In genomic region chr6:136669299-136669699, GRCh38 we compare ENCODE assay signal across 12 cellular contexts.
DNase-seq lines count a peak whose midpoint lies in the region; ATAC-seq and TF ChIP-seq lines count a peak whose summit lies in the region.
"Had no signal": no experiment of that assay in that cellular context is flagged by ENCODE, and none has a peak within 500 bp of the region (broad histone marks: within the 10 kb centered on the region; RNA-seq: fewer than 3 reads in every experiment).

No MANE protein-coding gene starts in this region.

- no peak for ATAC-seq in HG03565 (IDR thresholded peaks at IDR 0.05; ENCODE audit: unreplicated experiment)

- TF ChIP-seq CTCF in AG04449 (IDR thresholded peaks at IDR 0.05; ENCODE audit: insufficient read depth, low read length, missing control alignments) = no peak

- CTCF ChIA-PET in AG04449 (lab: Yijun Ruan, JAX) = interaction anchor here (1.3 to 2.7 kb wide), 3 partner anchors 9 to 123 kb away, joined by 4 to 13 read pairs (median 10); partner anchors contain the start of gene MAP3K5

- POLR2A ChIA-PET in AG04449 (lab: Yijun Ruan, JAX) = no interaction called here

- H3K4me3 ChIP-seq in AG04449 (ENCODE audit: low read depth, low read length) = no peak overlapping the region
- H3K4me3 ChIP-seq: dorsolateral prefrontal cortex, lower lobe of right lung had no signal

- DNase-seq in AG04449 (ENCODE audit: low read depth, low spot score) (peak; percentile 80), HT-29 (ENCODE audit: low spot score) (peak; percentile 86), astrocyte of the hippocampus (ENCODE audit: low read depth, low spot score) (peak; percentile 88), kidney tubule cell (ENCODE audit: low spot score) (peak; percentile 86), cerebellum (ENCODE audit: low spot score) (no peak), GOT3 (lab: John Stamatoyannopoulos, UW) (no peak)
- no peak for DNase-seq in stimulated activated CD4-positive, alpha-beta T cell treated with anti-CD3 and anti-CD28 coated beads, Interleukin-12 subunit alpha, Interleukin-12 subunit beta, amount 100 ng/mL, for 4 hours
- DNase-seq: activated CD8-positive, alpha-beta memory T cell treated with anti-CD3 and anti-CD28 coated beads, Interleukin-2, amount 50 U/mL, for 48 hours; dorsolateral prefrontal cortex; lower lobe of right lung; NCI-H2171 had no signal

Comparison
In these comparisons a context has a peak if more than half of its experiments do, and no peak if none do; other contexts are left out.
1. DNase-seq: peak in AG04449 (single experiment), HT-29 (single experiment), astrocyte of the hippocampus (single experiment) and kidney tubule cell (single experiment); none in stimulated activated CD4-positive, alpha-beta T cell treated with anti-CD3 and anti-CD28 coated beads, Interleukin-12 subunit alpha, Interleukin-12 subunit beta, amount 100 ng/mL, for 4 hours (single experiment), cerebellum (single experiment) and GOT3 (single experiment).